Comparison of ENCODE assay signal across 8 cellular contexts in genomic region chr6:119348308-119349040, GRCh38. TPM values are rescaled to one million over a fixed set of nuclear protein-coding genes. Genes with fewer than 3 reads are reported as not detected.
A peak's percentile ranks its signal among the peaks of the same experiment; 100 is the strongest.
DNase-seq lines count a peak whose midpoint lies in the region; ATAC-seq and TF ChIP-seq lines count a peak whose summit lies in the region.

No MANE protein-coding gene starts in this region.

- intact Hi-C loops in stomach (cut with DNase I; ENCODE audit: low total_unique reads) = no loop called here

- H3K4me1 ChIP-seq in duodenal mucosa (ENCODE audit: control insufficient read depth in 1 of 2, insufficient read depth in 2 of 2, low read length in 2 of 2) (peaks cover 29 to 45% of the 10 kb centered on the region in 2 donors), mononuclear cell (ENCODE audit: insufficient read depth, low read length) (peaks cover 29% of the 10 kb centered on the region), stomach (peaks cover 5 to 74% (median 33%) of the 10 kb centered on the region in 4 donors)

- TF ChIP-seq POLR2A in stomach (IDR thresholded peaks at IDR 0.05) = no peak

- WGBS in stomach, 5 donors = 0 to 1% (median 0%) methylated on average over 44 to 65 of the region's 65 CpGs

- no peak for TF ChIP-seq CTCF in stomach (IDR thresholded peaks at IDR 0.05)

- H3K27ac ChIP-seq in duodenal mucosa (ENCODE audit: low read depth, low read length) = peak overlapping the region; percentile 89
- H3K27ac ChIP-seq in stomach = peak overlapping the region; percentile 81 to 98 (median 97)

- H3K27me3 ChIP-seq in duodenal mucosa (ENCODE audit: control insufficient read depth in 1 of 2, insufficient read depth in 2 of 2, low read length in 2 of 2) (no peaks in the 10 kb centered on the region), mononuclear cell (ENCODE audit: insufficient read depth, low read length) (no peaks in the 10 kb centered on the region), stomach (no peaks in the 10 kb centered on the region)

- H3K9me3 ChIP-seq in duodenal mucosa (ENCODE audit: control insufficient read depth in 1 of 2, low read length in 2 of 2) (no peaks in the 10 kb centered on the region), mononuclear cell (ENCODE audit: low read depth, low read length) (no peaks in the 10 kb centered on the region), stomach (no peaks in the 10 kb centered on the region)

- H3K4me3 ChIP-seq in duodenal mucosa (ENCODE audit: low read depth in 1 of 2, low read length in 2 of 2) (peak overlapping the region; percentile 94), mononuclear cell (ENCODE audit: low read length) (peak overlapping the region; percentile 69), stomach (peak overlapping the region; percentile 83 to 95 (median 92))

- peak overlapping the region; percentile 70 to 94 for H3K9ac ChIP-seq in duodenal mucosa (ENCODE audit: low read depth in 1 of 2, low read length in 2 of 2)

- H3K36me3 ChIP-seq in duodenal mucosa (ENCODE audit: control insufficient read depth in 1 of 2, insufficient read depth in 2 of 2, low read length in 2 of 2) (no peaks in the 10 kb centered on the region), stomach (no peaks in the 10 kb centered on the region)

- TF ChIP-seq EP300 in stomach (IDR thresholded peaks at IDR 0.05) = no peak

- ATAC-seq in HG03521 (IDR thresholded peaks at IDR 0.05; ENCODE audit: unreplicated experiment) = peak; percentile 3

- DNase-seq in NCI-H82 (lab: John Stamatoyannopoulos, UW) (peak; percentile 23), NCI-H82 treated with DMSO at 0.1 percent for 48 hours (lab: John Stamatoyannopoulos, UW; ENCODE audit: unreplicated experiment) (no peak), stomach (peak; percentile 26), SW 1271 (lab: John Stamatoyannopoulos, UW) (no peak)
- DNase-seq in activated CD4-positive, alpha-beta T cell treated with anti-CD3 and anti-CD28 coated beads for 48 hours = peak; percentile 58

RNA-seq across cellular contexts. Expression of gene MAN1A1, which starts 1.1 kb away (rescaled TPM):
- total RNA-seq in mononuclear cell (33.4 TPM), stomach (100 to 1,000 TPM in 2 of 5 donors, 10 to 100 TPM in 3; 42.9 to 132 (median 62.0) TPM)
- polyA plus RNA-seq in stomach = 10 to 100 TPM in 1 of 3 donors, 1 to 10 TPM in 2; 8.0 to 10.5 (median 9.1) TPM

Comparison
In these comparisons a context has a peak if more than half of its experiments do, and no peak if none do; other contexts are left out.
1. DNase-seq: peak in NCI-H82 (single experiment), activated CD4-positive, alpha-beta T cell treated with anti-CD3 and anti-CD28 coated beads for 48 hours (single experiment) and stomach (single experiment); none in NCI-H82 treated with DMSO at 0.1 percent for 48 hours (single experiment) and SW 1271 (0 of 2).
2. Peak in every context shown above with its lines, with median percentiles within 50 percentile points of each other: H3K4me3 ChIP-seq.